1 cellular context compared by ENCODE assay signal in genomic region chr11:12673924-12674570, GRCh38.
A peak's percentile ranks its signal among the peaks of the same experiment; 100 is the strongest.
TF ChIP-seq lines count a peak whose summit lies in the region.

Gene TEAD1 (plus strand): TSS chr11:12674421.

TF ChIP-seq in HepG2, 621 proteins besides CTCF, POLR2A, EP300 and RAD21 (continued from another document and continues in another):
- TF ChIP-seq ZNF253 (CRISPR knock-in tag; IDR thresholded peaks at IDR 0.05; ENCODE audit: borderline replicate concordance) (no peak), ZNF317 (CRISPR knock-in tag; IDR thresholded peaks at IDR 0.05) (no peak), ZNF549 (CRISPR knock-in tag; IDR thresholded peaks at IDR 0.05) (no peak), E2F1 (CRISPR knock-in tag; IDR thresholded peaks at IDR 0.05) (no peak; the same call in none of the 2 replicates), PHF21A (CRISPR knock-in tag; IDR thresholded peaks at IDR 0.05) (no peak), ZNF781 (CRISPR knock-in tag; IDR thresholded peaks at IDR 0.05; ENCODE audit: borderline replicate concordance, not compliant biosample characterization) (no peak), RBAK (CRISPR knock-in tag; IDR thresholded peaks at IDR 0.05) (no peak), POLR2AphosphoS2 (IDR thresholded peaks at IDR 0.05; ENCODE audit: low read depth, low read length) (no peak), HNRNPH1 (optimal IDR thresholded peaks at IDR 0.05; ENCODE audit: low read depth, low read length) (no peak), ZNF414 (CRISPR knock-in tag; IDR thresholded peaks at IDR 0.05) (no peak), DBP (CRISPR knock-in tag; IDR thresholded peaks at IDR 0.05; ENCODE audit: not compliant biosample characterization) (no peak), BATF2 (CRISPR knock-in tag; IDR thresholded peaks at IDR 0.05) (no peak), SNAPC4 (CRISPR knock-in tag; IDR thresholded peaks at IDR 0.05) (no peak), ZNF556 (CRISPR knock-in tag; IDR thresholded peaks at IDR 0.05; ENCODE audit: borderline replicate concordance) (no peak; the same call in 1 of the 2 replicates), ZNF878 (CRISPR knock-in tag; IDR thresholded peaks at IDR 0.05) (no peak), ADNP (CRISPR knock-in tag; IDR thresholded peaks at IDR 0.05) (no peak), MIER3 (CRISPR knock-in tag; IDR thresholded peaks at IDR 0.05; ENCODE audit: borderline replicate concordance) (0 out of 2 replicates have a peak, but pooled peaks have one; percentile 40), ZNF597 (CRISPR knock-in tag; IDR thresholded peaks at IDR 0.05) (no peak), RNF219 (CRISPR knock-in tag; IDR thresholded peaks at IDR 0.05) (no peak), ZHX2 (IDR thresholded peaks at IDR 0.05; ENCODE audit: low read depth) (peak; percentile 87), ZHX2 (CRISPR knock-in tag; IDR thresholded peaks at IDR 0.05; ENCODE audit: borderline replicate concordance) (no peak), NRL (CRISPR knock-in tag; IDR thresholded peaks at IDR 0.05; ENCODE audit: borderline replicate concordance) (peak; percentile 54; the same call in 1 of the 2 replicates), ZNF75D (CRISPR knock-in tag; IDR thresholded peaks at IDR 0.05; ENCODE audit: borderline replicate concordance) (no peak), TMF1 (CRISPR knock-in tag; IDR thresholded peaks at IDR 0.05; ENCODE audit: low read depth) (no peak), ZNF318 (CRISPR knock-in tag; IDR thresholded peaks at IDR 0.05) (no peak), YEATS4 (CRISPR knock-in tag; IDR thresholded peaks at IDR 0.05; ENCODE audit: borderline replicate concordance) (peak; percentile 81)
